In genomic region chr6:128028183-128028582, GRCh38 we compare ENCODE assay signal across 28 cellular contexts.
"Had no signal": no experiment of that assay in that cellular context is flagged by ENCODE, and none has a peak within 500 bp of the region (broad histone marks: within the 10 kb centered on the region; RNA-seq: fewer than 3 reads in every experiment).

No MANE protein-coding gene starts in this region.

- ATAC-seq: effector memory CD8-positive, alpha-beta T cell; esophagus mucosa; gastrocnemius medialis; heart right ventricle; left cardiac atrium; left lung; left ventricle myocardium superior; lower lobe of right lung; mucosa of descending colon; naive thymus-derived CD8-positive, alpha-beta T cell had no signal

- H3K27ac Mint-ChIP-seq: dendritic cell treated with granulocyte-macrophage colony-stimulating factor and Interleukin-4, amounts not matched to agents 40 ng/mL and 50 ng/mL, for 4 days; effector memory CD8-positive, alpha-beta T cell; endodermal cell; mesothelial cell of epicardium had no signal

- H3K9me3 Mint-ChIP-seq: dendritic cell treated with granulocyte-macrophage colony-stimulating factor and Interleukin-4, amounts not matched to agents 40 ng/mL and 50 ng/mL, for 4 days; effector memory CD8-positive, alpha-beta T cell; endodermal cell; mesothelial cell of epicardium; naive B cell had no signal

- H3K4me3 ChIP-seq: esophagus squamous epithelium, gastrocnemius medialis, heart right ventricle, left lung, lower lobe of right lung, mucosa of descending colon had no signal

- H3K36me3 Mint-ChIP-seq: mesothelial cell of epicardium had no signal

- H3K27ac ChIP-seq: epithelial cell of prostate, esophagus squamous epithelium, gastrocnemius medialis, heart right ventricle, left lung, lower lobe of right lung had no signal

- FAIRE-seq: endometrium, islet of Langerhans, keratinocyte had no signal

- H3K27me3 ChIP-seq: esophagus squamous epithelium, gastrocnemius medialis, heart right ventricle, left lung had no signal

- H3K27me3 Mint-ChIP-seq: dendritic cell treated with granulocyte-macrophage colony-stimulating factor and Interleukin-4, amounts not matched to agents 40 ng/mL and 50 ng/mL, for 4 days; effector memory CD8-positive, alpha-beta T cell; naive B cell; naive thymus-derived CD8-positive, alpha-beta T cell had no signal

- H3K4me1 ChIP-seq: esophagus squamous epithelium, gastrocnemius medialis, left lung, lower lobe of right lung had no signal

- H3K36me3 ChIP-seq: esophagus squamous epithelium, gastrocnemius medialis, left lung, lower lobe of right lung had no signal

- H3K9me3 ChIP-seq: esophagus squamous epithelium, gastrocnemius medialis, heart right ventricle, left lung, lower lobe of right lung, mucosa of descending colon had no signal

- H3K4me3 Mint-ChIP-seq: dendritic cell treated with granulocyte-macrophage colony-stimulating factor and Interleukin-4, amounts not matched to agents 40 ng/mL and 50 ng/mL, for 4 days; effector memory CD8-positive, alpha-beta T cell; endodermal cell; mesothelial cell of epicardium; naive B cell had no signal

- DNase-seq: cortex of kidney; effector CD8-positive, alpha-beta T cell; effector memory CD8-positive, alpha-beta T cell; endodermal cell; erythroblast; esophagus squamous epithelium; foreskin fibroblast; foreskin melanocyte; gastrocnemius medialis; glutamatergic neuron; head of caudate nucleus; heart right ventricle; hippocampal formation; left cardiac atrium; left lung; left ventricle myocardium superior; lower lobe of right lung; mesenchymal stem cell; mucosa of descending colon; naive B cell; naive thymus-derived CD8-positive, alpha-beta T cell had no signal
